Comparison of ENCODE assay signal across 26 cellular contexts in the genomic region with DNA sequence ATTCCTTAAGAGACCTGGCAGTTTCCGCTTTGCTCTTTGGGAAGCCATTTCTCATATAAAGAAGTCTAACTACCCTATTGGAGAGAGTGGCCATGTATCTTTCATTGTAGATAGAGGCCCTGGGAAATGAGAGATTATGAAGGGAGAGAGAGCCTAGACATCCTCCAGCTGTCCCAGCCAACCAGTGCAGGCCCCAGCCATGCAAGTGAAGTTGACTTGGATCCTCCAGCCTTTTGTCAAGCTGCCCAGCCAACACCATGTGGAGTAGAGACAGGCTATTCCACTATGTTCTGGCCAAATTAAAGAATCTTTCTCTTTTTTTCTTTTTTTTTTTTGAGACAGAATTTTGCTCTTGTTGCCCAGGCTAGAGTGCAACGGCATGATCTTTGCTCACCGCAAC. TPM values are rescaled to one million over a fixed set of nuclear protein-coding genes. Genes with fewer than 3 reads are reported as not detected.
"Had no signal": no experiment of that assay in that cellular context is flagged by ENCODE, and none has a peak within 500 bp of the region (broad histone marks: within the 10 kb centered on the region; RNA-seq: fewer than 3 reads in every experiment).

No MANE protein-coding gene starts in this region.

- H3K4me1 ChIP-seq: Peyer's patch had no signal

- H3K36me3 Mint-ChIP-seq: activated naive CD4-positive, alpha-beta T cell treated with anti-CD3 and anti-CD28 coated beads, Interleukin-2, amount 10 ng/mL, durations not matched to agents 7 days and 5 days; activated naive CD8-positive, alpha-beta T cell treated with anti-CD3 and anti-CD28 coated beads for 36 hours; WTC11 had no signal

- H3K36me3 ChIP-seq: brain microvascular endothelial cell, cardiac muscle cell, Peyer's patch had no signal

- H3K4me3 Mint-ChIP-seq: activated CD8-positive, alpha-beta T cell treated with anti-CD3 and anti-CD28 coated beads, Interleukin-2, amount 10 ng/mL, durations not matched to agents 7 days and 5 days; activated naive CD4-positive, alpha-beta T cell treated with anti-CD3 and anti-CD28 coated beads, Interleukin-2, amount 10 ng/mL, durations not matched to agents 7 days and 5 days; activated naive CD8-positive, alpha-beta T cell treated with anti-CD3 and anti-CD28 coated beads for 36 hours; activated T-helper 17 cell treated with anti-CD3 and anti-CD28 coated beads, Interleukin-2, amount 50 U/mL, for 72 hours; T-helper 1 cell treated with Interleukin-12 subunit alpha and Interleukin-12 subunit beta and Interleukin-4 antibody, amounts not matched to agents 30 μg/mL and 1 μg/mL, for 36 hours; WTC11 had no signal

- H3K27me3 Mint-ChIP-seq: activated naive CD8-positive, alpha-beta T cell treated with anti-CD3 and anti-CD28 coated beads for 36 hours; activated T-helper 17 cell treated with anti-CD3 and anti-CD28 coated beads, Interleukin-2, amount 50 U/mL, for 72 hours had no signal

- H3K27ac Mint-ChIP-seq: activated CD8-positive, alpha-beta T cell treated with anti-CD3 and anti-CD28 coated beads, Interleukin-2, amount 10 ng/mL, durations not matched to agents 7 days and 5 days; activated naive CD4-positive, alpha-beta T cell treated with anti-CD3 and anti-CD28 coated beads, Interleukin-2, amount 10 ng/mL, durations not matched to agents 7 days and 5 days; activated naive CD8-positive, alpha-beta T cell treated with anti-CD3 and anti-CD28 coated beads for 36 hours; activated T-helper 17 cell treated with anti-CD3 and anti-CD28 coated beads, Interleukin-2, amount 50 U/mL, for 72 hours; T-helper 1 cell treated with Interleukin-12 subunit alpha and Interleukin-12 subunit beta and Interleukin-4 antibody, amounts not matched to agents 30 μg/mL and 1 μg/mL, for 36 hours; WTC11 had no signal

- ATAC-seq: activated CD8-positive, alpha-beta T cell treated with anti-CD3 and anti-CD28 coated beads, Interleukin-2, amount 10 ng/mL, durations not matched to agents 7 days and 5 days; activated T-helper 17 cell treated with anti-CD3 and anti-CD28 coated beads, Interleukin-2, amount 50 U/mL, for 72 hours; WTC11 had no signal

- H3K27ac ChIP-seq: brain microvascular endothelial cell, cardiac muscle cell, Peyer's patch, RWPE1 had no signal

- H3K27me3 ChIP-seq: brain microvascular endothelial cell, cardiac muscle cell, Peyer's patch had no signal

- DNase-seq: activated CD4-positive, alpha-beta T cell treated with anti-CD3 and anti-CD28 coated beads for 48 hours; activated CD4-positive, alpha-beta T cell treated with anti-CD3 and anti-CD28 coated beads, Interleukin-2, amount 50 U/mL, for 4 hours; activated CD4-positive, CD25-positive, alpha-beta regulatory T cell treated with anti-CD3 and anti-CD28 coated beads, Interleukin-2, amount 50 U/mL, for 72 hours; activated CD8-positive, alpha-beta T cell treated with anti-CD3 and anti-CD28 coated beads, Interleukin-2, amount 10 ng/mL, durations not matched to agents 7 days and 5 days; activated gamma-delta T cell treated with Interleukin-2 at 50 U/mL for 16 hours; activated naive CD4-positive, alpha-beta T cell treated with anti-CD3 and anti-CD28 coated beads, Interleukin-2, amount 10 ng/mL, durations not matched to agents 7 days and 5 days; activated naive CD8-positive, alpha-beta T cell treated with anti-CD3 and anti-CD28 coated beads for 36 hours; activated T-cell treated with anti-CD3 and anti-CD28 coated beads, Interleukin-2, amount 50 U/mL, for 48 hours; brain microvascular endothelial cell; IMR-90; Kasumi-1; KBM-7; NCI-H1048; NCI-H1417; NCI-H1694; NCI-H2029 treated with DMSO at 0.1 percent for 48 hours; NCI-H510A treated with DMSO at 0.1 percent for 48 hours; NCI-H69; Peyer's patch; SHP77 treated with DMSO at 0.1 percent for 48 hours had no signal

- H3K9me3 Mint-ChIP-seq: activated naive CD4-positive, alpha-beta T cell treated with anti-CD3 and anti-CD28 coated beads, Interleukin-2, amount 10 ng/mL, durations not matched to agents 7 days and 5 days; activated naive CD8-positive, alpha-beta T cell treated with anti-CD3 and anti-CD28 coated beads for 36 hours; activated T-helper 17 cell treated with anti-CD3 and anti-CD28 coated beads, Interleukin-2, amount 50 U/mL, for 72 hours; T-helper 1 cell treated with Interleukin-12 subunit alpha and Interleukin-12 subunit beta and Interleukin-4 antibody, amounts not matched to agents 30 μg/mL and 1 μg/mL, for 36 hours; WTC11 had no signal

- H3K9me3 ChIP-seq: Peyer's patch had no signal

- H3K4me1 Mint-ChIP-seq: activated T-helper 17 cell treated with anti-CD3 and anti-CD28 coated beads, Interleukin-2, amount 50 U/mL, for 72 hours; WTC11 had no signal

- H3K4me3 ChIP-seq: cardiac muscle cell, Peyer's patch had no signal

RNA-seq across cellular contexts. Expression of a gene that starts 14.6 kb away (rescaled TPM):
- total RNA-seq: activated CD8-positive, alpha-beta T cell treated with anti-CD3 and anti-CD28 coated beads, Interleukin-2, amount 10 ng/mL, durations not matched to agents 7 days and 5 days; activated naive CD8-positive, alpha-beta T cell treated with anti-CD3 and anti-CD28 coated beads for 36 hours; activated T-helper 17 cell treated with anti-CD3 and anti-CD28 coated beads, Interleukin-2, amount 50 U/mL, for 72 hours; IMR-90; M059J; Peyer's patch had no signal
- polyA plus RNA-seq: IMR-90 had no signal
